Comparison of ENCODE assay signal across 25 cellular contexts in genomic region chr7:117997862-117998825, GRCh38.
DNase-seq lines count a peak whose midpoint lies in the region; ATAC-seq, FAIRE-seq and TF ChIP-seq lines count a peak whose summit lies in the region.
"Had no signal": no experiment of that assay in that cellular context is flagged by ENCODE, and none has a peak within 500 bp of the region (broad histone marks: within the 10 kb centered on the region; RNA-seq: fewer than 3 reads in every experiment).

No MANE protein-coding gene starts in this region.

- FAIRE-seq in GM12878 (lab: Jason Lieb, UNC): no peak
- FAIRE-seq: endothelial cell of umbilical vein, frontal cortex had no signal

- TF ChIP-seq POLR2A in GM12878 (IDR thresholded peaks at IDR 0.05; ENCODE audit: low read depth, low read length): no peak

- no peak overlapping the region for H3K9ac ChIP-seq in GM12878 (ENCODE audit: control insufficient read depth, insufficient read depth, low read length)

- CTCF ChIA-PET in GM12878 (lab: Yijun Ruan, JAX): no interaction called here

- H3K9me3 ChIP-seq in GM12878 (replicated peaks; ENCODE audit: control insufficient read depth, insufficient read depth, low read length): no peaks in the 10 kb centered on the region; the same call in 2 of the 3 replicates
- H3K9me3 ChIP-seq: adrenal gland, neutrophil, right atrium auricular region, transverse colon had no signal

- DNase-seq in Caki2 (ENCODE audit: low read depth) (peak; percentile 44), LoVo (ENCODE audit: low spot score) (peak; percentile 9), GM12878 (ENCODE audit: low read depth, low spot score) (no peak), kidney tubule cell (ENCODE audit: low spot score) (peak; percentile 73), NCI-H146 treated with DMSO at 0.1 percent for 48 hours (lab: John Stamatoyannopoulos, UW; ENCODE audit: unreplicated experiment) (no peak)
- DNase-seq in activated effector memory CD4-positive, alpha-beta T cell treated with Interleukin-2 at 50 U/mL for 16 hours: no peak
- DNase-seq: activated CD8-positive, alpha-beta memory T cell treated with anti-CD3 and anti-CD28 coated beads, Interleukin-2, amount 10 ng/mL, durations not matched to agents 7 days and 5 days; adrenal gland; CD4-positive, alpha-beta memory T cell; EL; H7; NCI-H1105 treated with DMSO at 0.1 percent for 48 hours; NCI-H2107; NCI-H526; stimulated activated naive CD8-positive, alpha-beta T cell treated with anti-CD3 and anti-CD28 coated beads, Interleukin-15, Interleukin-2, amounts not matched to agents 100 U/mL and 50 U/mL, for 24 hours; transverse colon had no signal

- no peak overlapping the region for H2AFZ ChIP-seq in GM12878 (ENCODE audit: control insufficient read depth, low read depth, low read length)

- POLR2A ChIA-PET in GM12878 (lab: Charles Lee): no interaction called here

- no peak overlapping the region for H3K27ac ChIP-seq in GM12878 (ENCODE audit: control insufficient read depth, insufficient read depth)
- H3K27ac ChIP-seq: adrenal gland, coronary artery, HL-60, neutrophil, right atrium auricular region, transverse colon had no signal

- no peaks in the 10 kb centered on the region for H3K4me1 ChIP-seq in GM12878 (ENCODE audit: control insufficient read depth, insufficient read depth, low read length)
- H3K4me1 ChIP-seq: adrenal gland, right atrium auricular region, transverse colon had no signal

- in situ Hi-C loops in Caki2 (cut with HindIII; ENCODE audit: low pct_unique_long_range_greater_than_20kb, low sequenced_read_pairs) (no loop called here), GM12878 (cut with MboI) (no loop called here)

- SMC1A ChIA-PET in GM12878 (lab: Charles Lee; ENCODE audit: uncharacterized antibody, unreplicated experiment): interaction anchor here (1.1 kb wide), 1 partner anchor 247 kb away, joined by 6 read pairs; no protein-coding TSS in a partner anchor

- H3K4me3 ChIP-seq in GM12878: no peak overlapping the region
- H3K4me3 ChIP-seq: adrenal gland, coronary artery, right atrium auricular region, transverse colon had no signal

- TF ChIP-seq CTCF in GM12878 (IDR thresholded peaks at IDR 0.05 in 2 of 3, conservative IDR thresholded peaks at IDR 0.05 in 1 of 3; ENCODE audit: control insufficient read depth in 2 of 3, extremely low read depth in 1 of 3, insufficient read depth in 1 of 3, low read depth in 3 of 3, low read length in 3 of 3): no peak

- H3K36me3 ChIP-seq in GM12878 (ENCODE audit: control insufficient read depth in 2 of 2, insufficient read depth in 2 of 2, low read length in 1 of 2): no peaks in the 10 kb centered on the region
- H3K36me3 ChIP-seq: adrenal gland, neutrophil, right atrium auricular region, transverse colon had no signal

- no peak overlapping the region for H3K4me2 ChIP-seq in GM12878 (ENCODE audit: control insufficient read depth, insufficient read depth)

- 18% methylated on average over 7 of the region's 7 CpGs for WGBS in GM12878 (ENCODE audit: insufficient coverage, insufficient replicate concordance, low lambda C conversion rate, missing lambda C conversion rate)

- intact Hi-C loops in GM12878 (cut with micrococcal nuclease; ENCODE audit: unreplicated experiment): no loop called here

- no peak for ATAC-seq in GM12878
- ATAC-seq in HG02588 (IDR thresholded peaks at IDR 0.05; ENCODE audit: unreplicated experiment): no peak
- no peak for ATAC-seq in GM21529 (IDR thresholded peaks at IDR 0.05; ENCODE audit: unreplicated experiment)
- ATAC-seq: activated CD8-positive, alpha-beta memory T cell treated with anti-CD3 and anti-CD28 coated beads, Interleukin-2, amount 10 ng/mL, durations not matched to agents 7 days and 5 days; left lobe of liver; stimulated activated naive CD8-positive, alpha-beta T cell treated with anti-CD3 and anti-CD28 coated beads, Interleukin-15, Interleukin-2, amounts not matched to agents 100 U/mL and 50 U/mL, for 24 hours had no signal

- BruUV-seq in GM12878 (replicated peaks; lab: Mats Ljungman, UMichigan): no TSS peak

- TF ChIP-seq EP300 in GM12878 (IDR thresholded peaks at IDR 0.05; ENCODE audit: borderline replicate concordance in 1 of 2, control insufficient read depth in 1 of 2, low read depth in 2 of 2, low read length in 2 of 2): no peak

- RAD21 ChIA-PET in GM12878 (lab: Charles Lee; ENCODE audit: unreplicated experiment): no interaction called here

- H4K20me1 ChIP-seq in GM12878 (ENCODE audit: control insufficient read depth, insufficient read depth): no peaks in the 10 kb centered on the region

- TF ChIP-seq RAD21 in GM12878 (IDR thresholded peaks at IDR 0.05; ENCODE audit: insufficient read depth, low read depth, low read length): no peak

- H3K27me3 ChIP-seq in GM12878 (replicated peaks in 1 of 2; ENCODE audit: control insufficient read depth in 2 of 2, insufficient read depth in 2 of 2, low read length in 1 of 2): no peaks in the 10 kb centered on the region
- H3K27me3 ChIP-seq: adrenal gland, neutrophil, right atrium auricular region, transverse colon had no signal

- H3K79me2 ChIP-seq in GM12878 (ENCODE audit: control insufficient read depth, insufficient read depth, low read length): no peaks in the 10 kb centered on the region

TF ChIP-seq in GM12878, 131 proteins besides CTCF, POLR2A, EP300 and RAD21:
- TF ChIP-seq WRNIP1 (IDR thresholded peaks at IDR 0.05; ENCODE audit: borderline replicate concordance, low read depth, low read length) (no peak), BACH1 (IDR thresholded peaks at IDR 0.05; ENCODE audit: borderline replicate concordance) (peak; percentile 56; the same call in 1 of the 2 replicates)

Comparison
In these comparisons a context has a peak if more than half of its experiments do, and no peak if none do; other contexts are left out.
1. DNase-seq: peak in Caki2 (single experiment), LoVo (single experiment) and kidney tubule cell (single experiment); none in GM12878 (single experiment), activated effector memory CD4-positive, alpha-beta T cell treated with Interleukin-2 at 50 U/mL for 16 hours (single experiment) and NCI-H146 treated with DMSO at 0.1 percent for 48 hours (single experiment).